24 cellular contexts compared by ENCODE assay signal in genomic region chr20:45189067-45189611, GRCh38. TPM values are rescaled to one million over a fixed set of nuclear protein-coding genes. Genes with fewer than 3 reads are reported as not detected.
DNase-seq lines count a peak whose midpoint lies in the region; ATAC-seq, FAIRE-seq and TF ChIP-seq lines count a peak whose summit lies in the region.
"Had no signal": no experiment of that assay in that cellular context is flagged by ENCODE, and none has a peak within 500 bp of the region (broad histone marks: within the 10 kb centered on the region; RNA-seq: fewer than 3 reads in every experiment).

No MANE protein-coding gene starts in this region.

- H3K27ac ChIP-seq in angular gyrus (ENCODE audit: low read depth, low read length) = peak overlapping the region; percentile 14
- H3K27ac ChIP-seq in cingulate gyrus (ENCODE audit: low read depth, low read length) = peak overlapping the region; percentile 4
- no peak overlapping the region for H3K27ac ChIP-seq in pancreas

- WGBS in pancreas, 2 donors = 56 to 61% methylated on average over 3 of the region's 3 CpGs

- H3K4me3 Mint-ChIP-seq in natural killer cell (no peak overlapping the region), type B pancreatic cell (no peak overlapping the region)
- H3K4me3 Mint-ChIP-seq: CD4-positive, alpha-beta memory T cell; GM23338; H9 had no signal

- H3K4me1 Mint-ChIP-seq in natural killer cell (no peaks in the 10 kb centered on the region), type B pancreatic cell (ENCODE audit: unreplicated experiment) (no peaks in the 10 kb centered on the region)
- H3K4me1 Mint-ChIP-seq: CD4-positive, alpha-beta memory T cell; GM23338; H9 had no signal

- H3K27me3 ChIP-seq in pancreas = no peaks in the 10 kb centered on the region

- H3K27ac Mint-ChIP-seq in natural killer cell (no peak overlapping the region), type B pancreatic cell (no peak overlapping the region)
- H3K27ac Mint-ChIP-seq: CD4-positive, alpha-beta memory T cell; GM23338; H9 had no signal

- H3K36me3 ChIP-seq in pancreas = no peaks in the 10 kb centered on the region

- H3K27me3 Mint-ChIP-seq in natural killer cell (ENCODE audit: low read depth in 2 of 2) = peaks cover 15 to 45% of the 10 kb centered on the region in 2 donors
- H3K27me3 Mint-ChIP-seq in type B pancreatic cell = peaks cover 16% of the 10 kb centered on the region

- H3K4me1 ChIP-seq in pancreas = peaks cover 0 to 4% (median 0%) of the 10 kb centered on the region in 3 donors

- TF ChIP-seq CTCF in pancreas (IDR thresholded peaks at IDR 0.05) = no peak
- no peak for TF ChIP-seq CTCF in natural killer cell (IDR thresholded peaks at IDR 0.05)
- no peak for TF ChIP-seq CTCF in type B pancreatic cell (conservative IDR thresholded peaks at IDR 0.05)

- ATAC-seq in pancreas (peak in 3 of 4 donors; percentile 70 to 81 (median 79)), natural killer cell (no peak)
- ATAC-seq: GM23338, HCT116 had no signal

- no peak for FAIRE-seq in pancreas (lab: Jason Lieb, UNC)
- FAIRE-seq: GM12891, GM18507 had no signal

- DNase-seq in pancreas (peak in 4 of 6 donors; percentile 12 to 40 (median 25)), natural killer cell (no peak), LoVo (ENCODE audit: low spot score) (no peak), type B pancreatic cell (ENCODE audit: extremely low spot score, unreplicated experiment) (no peak)
- DNase-seq: C1 segment of cervical spinal cord; Calu3; CD4-positive, alpha-beta memory T cell; COR-L47; DMS53; DMS79 treated with DMSO at 0.1 percent for 48 hours; GF-D8; H9 had no signal

- H3K36me3 Mint-ChIP-seq in natural killer cell (no peaks in the 10 kb centered on the region), type B pancreatic cell (no peaks in the 10 kb centered on the region)
- H3K36me3 Mint-ChIP-seq: CD4-positive, alpha-beta memory T cell had no signal

- no peak overlapping the region for H3K4me3 ChIP-seq in pancreas
- H3K4me3 ChIP-seq: GM23338 had no signal

- intact Hi-C loops in pancreas (cut with DNase I) = no loop called here
- intact Hi-C loops in natural killer cell (cut with micrococcal nuclease) = no loop called here

- H3K9me3 ChIP-seq in pancreas = no peaks in the 10 kb centered on the region

- H3K9me3 Mint-ChIP-seq in natural killer cell (no peaks in the 10 kb centered on the region), type B pancreatic cell (no peaks in the 10 kb centered on the region)
- H3K9me3 Mint-ChIP-seq: CD4-positive, alpha-beta memory T cell; GM23338; H9 had no signal

RNA-seq across cellular contexts. Expression of gene PI3, which starts 14.4 kb away (rescaled TPM):
- total RNA-seq in pancreas (1 to 10 TPM in 2 of 6 donors, under 1 TPM in 1, not detected in 3; 0.67 to 1.9 (median 1.4) TPM), natural killer cell (1 to 10 TPM in 1 of 3 donors, not detected in 2; 2.4 TPM), type B pancreatic cell (ENCODE audit: low replicate concordance) (3.7 and 6.9 TPM in 2 replicates)
- under 1 TPM; 0.40 to 0.72 TPM for polyA plus RNA-seq in pancreas
- total RNA-seq: A172; A673; CD4-positive, alpha-beta memory T cell; Daoy; G401; GM23338; H4; H9 had no signal
- polyA plus RNA-seq: BJ; CD4-positive, alpha-beta memory T cell; GM23338 had no signal

RNA-seq across cellular contexts. Expression of gene SEMG1, which starts 17.7 kb away (rescaled TPM):
- total RNA-seq in pancreas = not detected
- not detected for polyA plus RNA-seq in pancreas
- not detected for total RNA-seq in natural killer cell
- not detected in 2 replicates for total RNA-seq in type B pancreatic cell (ENCODE audit: low replicate concordance)
- total RNA-seq: A172; CD4-positive, alpha-beta memory T cell; Daoy; G401; H4 had no signal
- polyA plus RNA-seq: BJ; CD4-positive, alpha-beta memory T cell had no signal

RNA-seq across cellular contexts. Expression of gene SEMG2, which starts 32.0 kb away (rescaled TPM):
- total RNA-seq in pancreas (not detected), natural killer cell (not detected), type B pancreatic cell (ENCODE audit: low replicate concordance) (not detected in 2 replicates)
- not detected for polyA plus RNA-seq in pancreas
- total RNA-seq: A172; A673; Calu3; CD4-positive, alpha-beta memory T cell; Daoy; G401; GM23338; H4; H9 had no signal
- polyA plus RNA-seq: BJ; CD4-positive, alpha-beta memory T cell; GM23338 had no signal

Comparison
In these comparisons a context has a peak if more than half of its experiments do, and no peak if none do; other contexts are left out.
1. H3K27ac ChIP-seq: peak in angular gyrus (single experiment) and cingulate gyrus (single experiment); none in pancreas (0 of 4).
2. ATAC-seq: peak in pancreas (3 of 4); none in natural killer cell (0 of 3).
3. DNase-seq: peak in pancreas (4 of 6); none in natural killer cell (single experiment), LoVo (single experiment) and type B pancreatic cell (single experiment).